Comparison of ENCODE assay signal across 3 cellular contexts in the genomic region with DNA sequence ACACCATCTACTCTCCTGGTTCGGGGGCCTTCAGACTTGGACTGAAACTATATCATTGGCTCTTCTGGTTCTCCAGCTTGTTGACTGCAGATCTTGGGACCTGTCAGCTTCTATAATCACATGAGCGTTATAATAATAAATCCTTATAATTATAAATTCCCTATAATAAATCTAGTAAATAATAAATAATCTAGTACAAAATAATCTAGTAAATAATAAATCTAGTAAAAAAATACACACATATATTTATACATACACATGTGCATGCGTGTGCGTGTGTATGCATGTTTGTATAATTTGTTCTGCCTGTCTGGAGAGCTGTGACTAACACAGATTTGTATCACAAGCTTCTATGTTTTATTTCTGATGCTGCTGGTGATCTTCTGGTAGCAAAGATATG.
"Had no signal": no experiment of that assay in that cellular context is flagged by ENCODE, and none has a peak within 500 bp of the region (broad histone marks: within the 10 kb centered on the region; RNA-seq: fewer than 3 reads in every experiment).

No MANE protein-coding gene starts in this region.

- ATAC-seq: GM12878 had no signal

- DNase-seq: GDM1, GF-D8 had no signal
